Comparison of ENCODE assay signal across 10 cellular contexts in genomic region chr2:207333599-207334308, GRCh38.
DNase-seq lines count a peak whose midpoint lies in the region; ATAC-seq and TF ChIP-seq lines count a peak whose summit lies in the region.
"Had no signal": no experiment of that assay in that cellular context is flagged by ENCODE, and none has a peak within 500 bp of the region (broad histone marks: within the 10 kb centered on the region; RNA-seq: fewer than 3 reads in every experiment).

No MANE protein-coding gene starts in this region.

- no peaks in the 10 kb centered on the region for H3K27me3 ChIP-seq in GM23248 (replicated peaks; ENCODE audit: insufficient read depth)
- no peaks in the 10 kb centered on the region for H3K27me3 ChIP-seq in esophagus squamous epithelium
- no peaks in the 10 kb centered on the region for H3K27me3 ChIP-seq in rectal smooth muscle tissue (ENCODE audit: control insufficient read depth, insufficient read depth, low read length)
- H3K27me3 ChIP-seq in naive thymus-derived CD4-positive, alpha-beta T cell (ENCODE audit: control insufficient read depth in 2 of 2, insufficient read depth in 2 of 2, low read length in 2 of 2): no peaks in the 10 kb centered on the region
- H3K27me3 ChIP-seq in CD8-positive, alpha-beta T cell (ENCODE audit: insufficient read depth, low read length): no peaks in the 10 kb centered on the region

- no peak for TF ChIP-seq CTCF in esophagus squamous epithelium (IDR thresholded peaks at IDR 0.05)
- TF ChIP-seq CTCF in CD8-positive, alpha-beta T cell (IDR thresholded peaks at IDR 0.05): no peak

- H3F3A ChIP-seq in GM23248 (ENCODE audit: insufficient read depth): peaks cover 40% of the 10 kb centered on the region

- H4K20me1 ChIP-seq in GM23248 (ENCODE audit: insufficient read depth): no peaks in the 10 kb centered on the region

- H3K4me2 ChIP-seq in GM23248 (ENCODE audit: unreplicated experiment): peak overlapping the region; percentile 87

- no peaks in the 10 kb centered on the region for H3K79me2 ChIP-seq in GM23248 (ENCODE audit: insufficient read depth)

- peak overlapping the region; percentile 32 for H3K27ac Mint-ChIP-seq in T-helper 17 cell
- H3K27ac Mint-ChIP-seq in naive thymus-derived CD4-positive, alpha-beta T cell: peak overlapping the region in 1 of 9 donors; percentile 84
- no peak overlapping the region for H3K27ac Mint-ChIP-seq in CD8-positive, alpha-beta T cell
- H3K27ac Mint-ChIP-seq: naive B cell had no signal

- H3K9ac ChIP-seq in GM23248: peak overlapping the region; percentile 86
- no peak overlapping the region for H3K9ac ChIP-seq in rectal smooth muscle tissue (ENCODE audit: low read length)

- POLR2A ChIA-PET in naive thymus-derived CD4-positive, alpha-beta T cell (lab: Charles Lee): no interaction called here
- POLR2A ChIA-PET in CD8-positive, alpha-beta T cell (lab: Charles Lee): no interaction called here

- H3K9me3 ChIP-seq in GM23248 (ENCODE audit: low read depth) (no peaks in the 10 kb centered on the region), T-helper 17 cell (ENCODE audit: control insufficient read depth, low read length, poor library complexity, severe bottlenecking) (no peaks in the 10 kb centered on the region), esophagus squamous epithelium (no peaks in the 10 kb centered on the region)
- no peaks in the 10 kb centered on the region for H3K9me3 ChIP-seq in naive thymus-derived CD4-positive, alpha-beta T cell (ENCODE audit: control insufficient read depth in 2 of 3, low read length in 3 of 3)
- no peaks in the 10 kb centered on the region for H3K9me3 ChIP-seq in CD8-positive, alpha-beta T cell (ENCODE audit: low read length)

- peak overlapping the region; percentile 83 for H3K4me3 Mint-ChIP-seq in T-helper 17 cell
- peak overlapping the region in 2 of 10 donors; percentile 20 to 59 for H3K4me3 Mint-ChIP-seq in naive thymus-derived CD4-positive, alpha-beta T cell
- H3K4me3 Mint-ChIP-seq in CD8-positive, alpha-beta T cell: no peak overlapping the region

- peaks cover 4% of the 10 kb centered on the region for H3K36me3 Mint-ChIP-seq in T-helper 17 cell (ENCODE audit: low read depth)
- peaks cover 0 to 5% (median 0%) of the 10 kb centered on the region in 5 donors for H3K36me3 Mint-ChIP-seq in naive thymus-derived CD4-positive, alpha-beta T cell
- no peaks in the 10 kb centered on the region for H3K36me3 Mint-ChIP-seq in CD8-positive, alpha-beta T cell
- H3K36me3 Mint-ChIP-seq: naive B cell had no signal

- H3K4me3 ChIP-seq in GM23248 (peak overlapping the region; percentile 68), esophagus squamous epithelium (peak overlapping the region in 1 of 4 donors; percentile 59), rectal smooth muscle tissue (ENCODE audit: low read length) (no peak overlapping the region)
- no peak overlapping the region for H3K4me3 ChIP-seq in naive thymus-derived CD4-positive, alpha-beta T cell (ENCODE audit: low read length)
- no peak overlapping the region for H3K4me3 ChIP-seq in CD8-positive, alpha-beta T cell (ENCODE audit: low read depth, low read length)

- DNase-seq in GM23248: peak; percentile 54
- no peak for DNase-seq in T-helper 17 cell
- DNase-seq in esophagus squamous epithelium (lab: John Stamatoyannopoulos, UW): no peak
- DNase-seq in naive thymus-derived CD4-positive, alpha-beta T cell: no peak
- no peak for DNase-seq in CD8-positive, alpha-beta T cell
- no peak for DNase-seq in DMS 273 treated with DMSO at 0.1 percent for 48 hours (lab: John Stamatoyannopoulos, UW)
- DNase-seq in NCI-H1417 treated with DMSO at 0.1 percent for 48 hours (lab: John Stamatoyannopoulos, UW): no peak
- DNase-seq: naive B cell, NCI-H1436 had no signal

- CTCF ChIA-PET in naive thymus-derived CD4-positive, alpha-beta T cell (lab: Charles Lee): interaction anchor here (0.7 kb wide), 1 partner anchor 208 kb away, joined by 3 read pairs; no protein-coding TSS in a partner anchor
- CTCF ChIA-PET in CD8-positive, alpha-beta T cell (lab: Charles Lee): no interaction called here

- in situ Hi-C loops in GM23248 (cut with MboI): no loop called here

- no peak for ATAC-seq in T-helper 17 cell
- ATAC-seq in naive thymus-derived CD4-positive, alpha-beta T cell: no peak
- no peak for ATAC-seq in CD8-positive, alpha-beta T cell

- peak overlapping the region; percentile 99 for H3K27ac ChIP-seq in GM23248
- peak overlapping the region; percentile 81 to 93 (median 88) for H3K27ac ChIP-seq in esophagus squamous epithelium
- H3K27ac ChIP-seq in rectal smooth muscle tissue (ENCODE audit: low read depth, low read length): peak overlapping the region; percentile 79
- H3K27ac ChIP-seq in naive thymus-derived CD4-positive, alpha-beta T cell (ENCODE audit: low read depth, low read length): no peak overlapping the region
- H3K27ac ChIP-seq in CD8-positive, alpha-beta T cell (ENCODE audit: low read depth, low read length): no peak overlapping the region

- intact Hi-C loops in esophagus squamous epithelium (cut with DNase I): no loop called here
- intact Hi-C loops in naive thymus-derived CD4-positive, alpha-beta T cell (cut with micrococcal nuclease): loop anchor here in 1 of 2 donors (2.0 to 10.0 kb wide), 6 partner anchors 19 to 1176 kb away; partner anchors contain the start of genes CREB1, EEF1B2, FASTKD2 and MDH1B
- intact Hi-C loops in CD8-positive, alpha-beta T cell (cut with DNase I, micrococcal nuclease): no loop called here

- no peaks in the 10 kb centered on the region for H3K36me3 ChIP-seq in GM23248 (ENCODE audit: low read depth)
- no peaks in the 10 kb centered on the region for H3K36me3 ChIP-seq in esophagus squamous epithelium
- H3K36me3 ChIP-seq in rectal smooth muscle tissue (ENCODE audit: control insufficient read depth, insufficient read depth, low read length): no peaks in the 10 kb centered on the region
- H3K36me3 ChIP-seq in naive thymus-derived CD4-positive, alpha-beta T cell (ENCODE audit: control insufficient read depth in 2 of 3, insufficient read depth in 3 of 3, low read length in 3 of 3): no peaks in the 10 kb centered on the region
- H3K36me3 ChIP-seq in CD8-positive, alpha-beta T cell (ENCODE audit: insufficient read depth, low read length): no peaks in the 10 kb centered on the region

- no peak for TF ChIP-seq POLR2A in esophagus squamous epithelium (IDR thresholded peaks at IDR 0.05)

- peaks cover 35% of the 10 kb centered on the region for H3K4me1 Mint-ChIP-seq in T-helper 17 cell
- H3K4me1 Mint-ChIP-seq in naive thymus-derived CD4-positive, alpha-beta T cell: peaks cover 13 to 86% (median 17%) of the 10 kb centered on the region in 7 donors
- H3K4me1 Mint-ChIP-seq in CD8-positive, alpha-beta T cell (ENCODE audit: low read depth): peaks cover 6% of the 10 kb centered on the region

- peaks cover 0 to 3% (median 0%) of the 10 kb centered on the region in 11 donors for H3K9me3 Mint-ChIP-seq in naive thymus-derived CD4-positive, alpha-beta T cell
- no peaks in the 10 kb centered on the region for H3K9me3 Mint-ChIP-seq in CD8-positive, alpha-beta T cell
- H3K9me3 Mint-ChIP-seq: naive B cell had no signal

- peak overlapping the region; percentile 67 for H2AFZ ChIP-seq in GM23248

- no peaks in the 10 kb centered on the region for H3K27me3 Mint-ChIP-seq in T-helper 17 cell
- no peaks in the 10 kb centered on the region for H3K27me3 Mint-ChIP-seq in naive thymus-derived CD4-positive, alpha-beta T cell
- H3K27me3 Mint-ChIP-seq in CD8-positive, alpha-beta T cell (ENCODE audit: low read depth): no peaks in the 10 kb centered on the region
- H3K27me3 Mint-ChIP-seq: naive B cell had no signal

- H3K4me1 ChIP-seq in GM23248 (ENCODE audit: insufficient read depth) (peaks cover 55% of the 10 kb centered on the region), esophagus squamous epithelium (peaks cover 26 to 61% (median 38%) of the 10 kb centered on the region in 3 donors), rectal smooth muscle tissue (ENCODE audit: control insufficient read depth, insufficient read depth, low read length) (peaks cover 10% of the 10 kb centered on the region)
- H3K4me1 ChIP-seq in naive thymus-derived CD4-positive, alpha-beta T cell (ENCODE audit: control insufficient read depth in 2 of 2, insufficient read depth in 2 of 2, low read length in 2 of 2): peaks cover 0 to 20% of the 10 kb centered on the region in 2 donors
- H3K4me1 ChIP-seq in CD8-positive, alpha-beta T cell (ENCODE audit: insufficient read depth, low read length): no peaks in the 10 kb centered on the region

- no peaks in the 10 kb centered on the region for H3K9me2 ChIP-seq in GM23248 (ENCODE audit: insufficient read depth)

- 49 to 54% methylated on average over 6 of the region's 6 CpGs for WGBS in GM23248 (ENCODE audit: low coverage in 1 of 2, low lambda C conversion rate in 2 of 2, missing lambda C conversion rate in 2 of 2), 2 experiments
- WGBS in esophagus squamous epithelium, 2 donors: 59 to 74% methylated on average over 6 of the region's 6 CpGs

Comparison
In these comparisons a context has a peak if more than half of its experiments do, and no peak if none do; other contexts are left out.
1. H3K27ac ChIP-seq: peak in GM23248 (single experiment), esophagus squamous epithelium (4 of 4) and rectal smooth muscle tissue (single experiment); none in naive thymus-derived CD4-positive, alpha-beta T cell (single experiment) and CD8-positive, alpha-beta T cell (single experiment).